Comparison of ENCODE assay signal across 2 cellular contexts in genomic region chr15:101088311-101088710, GRCh38.
TF ChIP-seq lines count a peak whose summit lies in the region.

No MANE protein-coding gene starts in this region.

TF ChIP-seq in HepG2, 621 proteins besides CTCF, POLR2A, EP300 and RAD21 (continued from another document):
- TF ChIP-seq, protein P1, sequence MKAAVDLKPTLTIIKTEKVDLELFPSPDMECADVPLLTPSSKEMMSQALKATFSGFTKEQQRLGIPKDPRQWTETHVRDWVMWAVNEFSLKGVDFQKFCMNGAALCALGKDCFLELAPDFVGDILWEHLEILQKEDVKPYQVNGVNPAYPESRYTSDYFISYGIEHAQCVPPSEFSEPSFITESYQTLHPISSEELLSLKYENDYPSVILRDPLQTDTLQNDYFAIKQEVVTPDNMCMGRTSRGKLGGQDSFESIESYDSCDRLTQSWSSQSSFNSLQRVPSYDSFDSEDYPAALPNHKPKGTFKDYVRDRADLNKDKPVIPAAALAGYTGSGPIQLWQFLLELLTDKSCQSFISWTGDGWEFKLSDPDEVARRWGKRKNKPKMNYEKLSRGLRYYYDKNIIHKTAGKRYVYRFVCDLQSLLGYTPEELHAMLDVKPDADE (CRISPR knock-in tag; IDR thresholded peaks at IDR 0.05): no peak

TF ChIP-seq in GM23338, 12 proteins besides CTCF, POLR2A, EP300 and RAD21 (continued from another document):
- TF ChIP-seq REST (IDR thresholded peaks at IDR 0.05; ENCODE audit: unreplicated experiment): no peak
- no peak for TF ChIP-seq JUNB (IDR thresholded peaks at IDR 0.05; ENCODE audit: unreplicated experiment)
- no peak for TF ChIP-seq ZNF331 (CRISPR knock-in tag; IDR thresholded peaks at IDR 0.05; ENCODE audit: low read depth)
